In the genomic region with DNA sequence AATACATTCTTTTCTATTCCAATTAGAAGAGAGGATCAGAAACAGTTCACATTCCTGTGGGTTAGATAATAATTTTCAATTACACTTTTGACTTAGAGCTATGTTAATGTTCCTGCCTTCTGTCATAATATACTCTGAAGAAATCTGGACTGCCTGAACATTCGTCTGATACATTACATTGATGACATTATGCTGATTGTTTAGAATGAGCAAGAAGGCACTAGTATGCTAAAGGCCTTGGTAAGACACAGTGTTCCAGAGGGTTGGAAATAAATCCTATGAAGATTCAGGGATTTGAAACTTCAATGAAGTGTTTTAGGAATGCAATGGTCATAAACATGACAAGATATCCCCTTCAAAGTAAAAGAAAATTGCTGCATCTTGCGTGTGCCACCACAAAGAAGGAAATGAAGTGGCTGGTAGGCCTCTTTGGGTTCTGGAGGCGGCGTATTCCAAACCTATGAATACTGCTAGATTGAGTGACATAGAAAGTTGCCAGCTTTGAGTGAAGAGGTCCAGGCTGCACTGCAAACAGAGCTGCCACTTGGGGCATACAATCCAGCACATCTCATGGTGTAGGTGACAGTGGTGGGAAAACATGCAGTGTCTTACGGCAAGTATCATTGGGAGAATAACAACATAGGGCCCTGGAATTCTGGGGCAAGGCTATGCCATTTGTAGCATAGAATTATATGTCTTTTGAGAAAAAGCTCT, we compare ENCODE assay signal across 1 cellular context.
TF ChIP-seq lines count a peak whose summit lies in the region.

No MANE protein-coding gene starts in this region.

TF ChIP-seq in GM23338, 12 proteins besides CTCF, POLR2A, EP300 and RAD21:
- TF ChIP-seq EZH2 (IDR thresholded peaks at IDR 0.05; ENCODE audit: low read depth, unreplicated experiment) (no peak), JUNB (IDR thresholded peaks at IDR 0.05; ENCODE audit: unreplicated experiment) (no peak), ZNF331 (CRISPR knock-in tag; IDR thresholded peaks at IDR 0.05; ENCODE audit: low read depth) (no peak), ZNF114 (CRISPR knock-in tag; IDR thresholded peaks at IDR 0.05) (no peak), EZH2phosphoT487 (IDR thresholded peaks at IDR 0.05; ENCODE audit: unreplicated experiment) (no peak), CREB1 (CRISPR knock-in tag; IDR thresholded peaks at IDR 0.05; ENCODE audit: low read depth) (no peak), POLR2AphosphoS5 (IDR thresholded peaks at IDR 0.05; ENCODE audit: low read depth) (no peak), NANOG (IDR thresholded peaks at IDR 0.05; ENCODE audit: borderline replicate concordance) (no peak), STAT1 (IDR thresholded peaks at IDR 0.05; ENCODE audit: unreplicated experiment) (no peak)
- TF ChIP-seq, protein P1, sequence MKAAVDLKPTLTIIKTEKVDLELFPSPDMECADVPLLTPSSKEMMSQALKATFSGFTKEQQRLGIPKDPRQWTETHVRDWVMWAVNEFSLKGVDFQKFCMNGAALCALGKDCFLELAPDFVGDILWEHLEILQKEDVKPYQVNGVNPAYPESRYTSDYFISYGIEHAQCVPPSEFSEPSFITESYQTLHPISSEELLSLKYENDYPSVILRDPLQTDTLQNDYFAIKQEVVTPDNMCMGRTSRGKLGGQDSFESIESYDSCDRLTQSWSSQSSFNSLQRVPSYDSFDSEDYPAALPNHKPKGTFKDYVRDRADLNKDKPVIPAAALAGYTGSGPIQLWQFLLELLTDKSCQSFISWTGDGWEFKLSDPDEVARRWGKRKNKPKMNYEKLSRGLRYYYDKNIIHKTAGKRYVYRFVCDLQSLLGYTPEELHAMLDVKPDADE (IDR thresholded peaks at IDR 0.05): no peak
- TF ChIP-seq, protein P2, sequence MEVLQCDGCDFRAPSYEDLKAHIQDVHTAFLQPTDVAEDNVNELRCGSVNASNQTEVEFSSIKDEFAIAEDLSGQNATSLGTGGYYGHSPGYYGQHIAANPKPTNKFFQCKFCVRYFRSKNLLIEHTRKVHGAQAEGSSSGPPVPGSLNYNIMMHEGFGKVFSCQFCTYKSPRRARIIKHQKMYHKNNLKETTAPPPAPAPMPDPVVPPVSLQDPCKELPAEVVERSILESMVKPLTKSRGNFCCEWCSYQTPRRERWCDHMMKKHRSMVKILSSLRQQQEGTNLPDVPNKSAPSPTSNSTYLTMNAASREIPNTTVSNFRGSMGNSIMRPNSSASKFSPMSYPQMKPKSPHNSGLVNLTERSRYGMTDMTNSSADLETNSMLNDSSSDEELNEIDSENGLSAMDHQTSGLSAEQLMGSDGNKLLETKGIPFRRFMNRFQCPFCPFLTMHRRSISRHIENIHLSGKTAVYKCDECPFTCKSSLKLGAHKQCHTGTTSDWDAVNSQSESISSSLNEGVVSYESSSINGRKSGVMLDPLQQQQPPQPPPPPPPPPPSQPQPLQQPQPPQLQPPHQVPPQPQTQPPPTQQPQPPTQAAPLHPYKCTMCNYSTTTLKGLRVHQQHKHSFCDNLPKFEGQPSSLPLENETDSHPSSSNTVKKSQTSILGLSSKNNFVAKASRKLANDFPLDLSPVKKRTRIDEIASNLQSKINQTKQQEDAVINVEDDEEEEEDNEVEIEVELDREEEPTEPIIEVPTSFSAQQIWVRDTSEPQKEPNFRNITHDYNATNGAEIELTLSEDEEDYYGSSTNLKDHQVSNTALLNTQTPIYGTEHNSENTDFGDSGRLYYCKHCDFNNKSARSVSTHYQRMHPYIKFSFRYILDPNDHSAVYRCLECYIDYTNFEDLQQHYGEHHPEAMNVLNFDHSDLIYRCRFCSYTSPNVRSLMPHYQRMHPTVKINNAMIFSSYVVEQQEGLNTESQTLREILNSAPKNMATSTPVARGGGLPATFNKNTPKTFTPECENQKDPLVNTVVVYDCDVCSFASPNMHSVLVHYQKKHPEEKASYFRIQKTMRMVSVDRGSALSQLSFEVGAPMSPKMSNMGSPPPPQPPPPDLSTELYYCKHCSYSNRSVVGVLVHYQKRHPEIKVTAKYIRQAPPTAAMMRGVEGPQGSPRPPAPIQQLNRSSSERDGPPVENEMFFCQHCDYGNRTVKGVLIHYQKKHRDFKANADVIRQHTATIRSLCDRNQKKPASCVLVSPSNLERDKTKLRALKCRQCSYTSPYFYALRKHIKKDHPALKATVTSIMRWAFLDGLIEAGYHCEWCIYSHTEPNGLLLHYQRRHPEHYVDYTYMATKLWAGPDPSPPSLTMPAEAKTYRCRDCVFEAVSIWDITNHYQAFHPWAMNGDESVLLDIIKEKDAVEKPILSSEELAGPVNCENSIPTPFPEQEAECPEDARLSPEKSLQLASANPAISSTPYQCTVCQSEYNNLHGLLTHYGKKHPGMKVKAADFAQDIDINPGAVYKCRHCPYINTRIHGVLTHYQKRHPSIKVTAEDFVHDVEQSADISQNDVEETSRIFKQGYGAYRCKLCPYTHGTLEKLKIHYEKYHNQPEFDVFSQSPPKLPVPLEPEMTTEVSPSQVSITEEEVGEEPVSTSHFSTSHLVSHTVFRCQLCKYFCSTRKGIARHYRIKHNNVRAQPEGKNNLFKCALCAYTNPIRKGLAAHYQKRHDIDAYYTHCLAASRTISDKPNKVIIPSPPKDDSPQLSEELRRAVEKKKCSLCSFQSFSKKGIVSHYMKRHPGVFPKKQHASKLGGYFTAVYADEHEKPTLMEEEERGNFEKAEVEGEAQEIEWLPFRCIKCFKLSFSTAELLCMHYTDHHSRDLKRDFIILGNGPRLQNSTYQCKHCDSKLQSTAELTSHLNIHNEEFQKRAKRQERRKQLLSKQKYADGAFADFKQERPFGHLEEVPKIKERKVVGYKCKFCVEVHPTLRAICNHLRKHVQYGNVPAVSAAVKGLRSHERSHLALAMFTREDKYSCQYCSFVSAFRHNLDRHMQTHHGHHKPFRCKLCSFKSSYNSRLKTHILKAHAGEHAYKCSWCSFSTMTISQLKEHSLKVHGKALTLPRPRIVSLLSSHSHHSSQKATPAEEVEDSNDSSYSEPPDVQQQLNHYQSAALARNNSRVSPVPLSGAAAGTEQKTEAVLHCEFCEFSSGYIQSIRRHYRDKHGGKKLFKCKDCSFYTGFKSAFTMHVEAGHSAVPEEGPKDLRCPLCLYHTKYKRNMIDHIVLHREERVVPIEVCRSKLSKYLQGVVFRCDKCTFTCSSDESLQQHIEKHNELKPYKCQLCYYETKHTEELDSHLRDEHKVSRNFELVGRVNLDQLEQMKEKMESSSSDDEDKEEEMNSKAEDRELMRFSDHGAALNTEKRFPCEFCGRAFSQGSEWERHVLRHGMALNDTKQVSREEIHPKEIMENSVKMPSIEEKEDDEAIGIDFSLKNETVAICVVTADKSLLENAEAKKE (CRISPR knock-in tag; IDR thresholded peaks at IDR 0.05): no peak
- TF ChIP-seq, protein P3, sequence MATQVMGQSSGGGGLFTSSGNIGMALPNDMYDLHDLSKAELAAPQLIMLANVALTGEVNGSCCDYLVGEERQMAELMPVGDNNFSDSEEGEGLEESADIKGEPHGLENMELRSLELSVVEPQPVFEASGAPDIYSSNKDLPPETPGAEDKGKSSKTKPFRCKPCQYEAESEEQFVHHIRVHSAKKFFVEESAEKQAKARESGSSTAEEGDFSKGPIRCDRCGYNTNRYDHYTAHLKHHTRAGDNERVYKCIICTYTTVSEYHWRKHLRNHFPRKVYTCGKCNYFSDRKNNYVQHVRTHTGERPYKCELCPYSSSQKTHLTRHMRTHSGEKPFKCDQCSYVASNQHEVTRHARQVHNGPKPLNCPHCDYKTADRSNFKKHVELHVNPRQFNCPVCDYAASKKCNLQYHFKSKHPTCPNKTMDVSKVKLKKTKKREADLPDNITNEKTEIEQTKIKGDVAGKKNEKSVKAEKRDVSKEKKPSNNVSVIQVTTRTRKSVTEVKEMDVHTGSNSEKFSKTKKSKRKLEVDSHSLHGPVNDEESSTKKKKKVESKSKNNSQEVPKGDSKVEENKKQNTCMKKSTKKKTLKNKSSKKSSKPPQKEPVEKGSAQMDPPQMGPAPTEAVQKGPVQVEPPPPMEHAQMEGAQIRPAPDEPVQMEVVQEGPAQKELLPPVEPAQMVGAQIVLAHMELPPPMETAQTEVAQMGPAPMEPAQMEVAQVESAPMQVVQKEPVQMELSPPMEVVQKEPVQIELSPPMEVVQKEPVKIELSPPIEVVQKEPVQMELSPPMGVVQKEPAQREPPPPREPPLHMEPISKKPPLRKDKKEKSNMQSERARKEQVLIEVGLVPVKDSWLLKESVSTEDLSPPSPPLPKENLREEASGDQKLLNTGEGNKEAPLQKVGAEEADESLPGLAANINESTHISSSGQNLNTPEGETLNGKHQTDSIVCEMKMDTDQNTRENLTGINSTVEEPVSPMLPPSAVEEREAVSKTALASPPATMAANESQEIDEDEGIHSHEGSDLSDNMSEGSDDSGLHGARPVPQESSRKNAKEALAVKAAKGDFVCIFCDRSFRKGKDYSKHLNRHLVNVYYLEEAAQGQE (IDR thresholded peaks at IDR 0.05; ENCODE audit: unreplicated experiment): no peak
TF ChIP-seq in GM23338: peak in this region for 0.
